ENCODE assay signal across 1 cellular context in genomic region chr2:72757177-72757775, GRCh38.
A peak's percentile ranks its signal among the peaks of the same experiment; 100 is the strongest.
TF ChIP-seq lines count a peak whose summit lies in the region.

No MANE protein-coding gene starts in this region.

TF ChIP-seq in K562, 482 proteins besides CTCF, POLR2A, EP300 and RAD21 (continued from another document and continues in another):
- TF ChIP-seq TRIM25 (IDR thresholded peaks at IDR 0.05; ENCODE audit: borderline replicate concordance) (no peak), SRSF3 (IDR thresholded peaks at IDR 0.05; ENCODE audit: insufficient read depth, low read length) (no peak), EWSR1 (IDR thresholded peaks at IDR 0.05; ENCODE audit: borderline replicate concordance, low read depth, partially characterized antibody) (no peak), WHSC1 (IDR thresholded peaks at IDR 0.05; ENCODE audit: low read length) (no peak), HSF4 (CRISPR knock-in tag; IDR thresholded peaks at IDR 0.05; ENCODE audit: borderline replicate concordance) (no peak), ZKSCAN8 (CRISPR knock-in tag; IDR thresholded peaks at IDR 0.05) (peak; percentile 89), TCFL5 (CRISPR knock-in tag; conservative IDR thresholded peaks at IDR 0.05) (peak; percentile 84; the same call in 1 of the 2 replicates), ZNF395 (CRISPR knock-in tag; IDR thresholded peaks at IDR 0.05) (peak; percentile 97), BMI1 (IDR thresholded peaks at IDR 0.05; ENCODE audit: low read length) (peak; percentile 27; the same call in 1 of the 2 replicates), ZNF77 (CRISPR knock-in tag; IDR thresholded peaks at IDR 0.05) (no peak), ZNF212 (CRISPR knock-in tag; IDR thresholded peaks at IDR 0.05) (no peak), NCOR1 (IDR thresholded peaks at IDR 0.05) (no peak), NR0B1 (IDR thresholded peaks at IDR 0.05; ENCODE audit: partially characterized antibody) (no peak), DEAF1 (CRISPR knock-in tag; IDR thresholded peaks at IDR 0.05) (peak; percentile 33; the same call in 1 of the 2 replicates), TEAD4 (IDR thresholded peaks at IDR 0.05; ENCODE audit: low read length) (peak; percentile 68), TEAD4 (CRISPR knock-in tag; IDR thresholded peaks at IDR 0.05; ENCODE audit: borderline replicate concordance) (no peak), HEY1 (CRISPR knock-in tag; IDR thresholded peaks at IDR 0.05; ENCODE audit: borderline replicate concordance) (peak; percentile 50; the same call in 1 of the 2 replicates), NR2C2 (CRISPR knock-in tag; IDR thresholded peaks at IDR 0.05) (no peak), NR2C2 (tag; IDR thresholded peaks at IDR 0.05) (no peak), MNT (conservative IDR thresholded peaks at IDR 0.05) (no peak), ZNF75A (CRISPR knock-in tag; IDR thresholded peaks at IDR 0.05) (peak; percentile 81; the same call in 1 of the 2 replicates), TARDBP (IDR thresholded peaks at IDR 0.05) (no peak), CEBPZ (IDR thresholded peaks at IDR 0.05; ENCODE audit: borderline replicate concordance, low read depth, low read length) (no peak), CTBP1 (IDR thresholded peaks at IDR 0.05; ENCODE audit: borderline replicate concordance) (peak; percentile 40; the same call in 1 of the 2 replicates), MEIS2 (IDR thresholded peaks at IDR 0.05; ENCODE audit: partially characterized antibody) (peak; percentile 63), RB1 (IDR thresholded peaks at IDR 0.05; ENCODE audit: low read depth) (no peak), PCBP2 (IDR thresholded peaks at IDR 0.05; ENCODE audit: low read depth, low read length, poor library complexity, severe bottlenecking) (no peak), STAT6 (CRISPR knock-in tag; IDR thresholded peaks at IDR 0.05) (no peak), CGGBP1 (CRISPR knock-in tag; IDR thresholded peaks at IDR 0.05) (no peak), ERF (CRISPR knock-in tag; IDR thresholded peaks at IDR 0.05) (0 out of 2 replicates have a peak, but pooled peaks have one; percentile 37), TEAD1 (CRISPR knock-in tag; IDR thresholded peaks at IDR 0.05) (peak in 1 of 2 experiments; percentile 98; a peak in 2 of 4 replicates), ILK (tag; IDR thresholded peaks at IDR 0.05; ENCODE audit: borderline replicate concordance, low read depth) (0 out of 2 replicates have a peak, but pooled peaks have one; percentile 65), PYGO2 (tag; IDR thresholded peaks at IDR 0.05) (peak; percentile 91), THRAP3 (IDR thresholded peaks at IDR 0.05; ENCODE audit: borderline replicate concordance) (no peak), FOXJ2 (tag; IDR thresholded peaks at IDR 0.05) (peak; percentile 96), SAP30 (IDR thresholded peaks at IDR 0.05; ENCODE audit: borderline replicate concordance, insufficient read depth, low read depth, low read length, poor library complexity, severe bottlenecking) (no peak), STAT5A (IDR thresholded peaks at IDR 0.05; ENCODE audit: borderline replicate concordance, low read length) (no peak), ZNF707 (CRISPR knock-in tag; conservative IDR thresholded peaks at IDR 0.05) (0 out of 2 replicates have a peak, but pooled peaks have one; percentile 16), POLR2H (tag; IDR thresholded peaks at IDR 0.05; ENCODE audit: low read depth) (peak; percentile 62), ZBTB17 (CRISPR knock-in tag; IDR thresholded peaks at IDR 0.05) (peak; percentile 87), HDAC3 (IDR thresholded peaks at IDR 0.05; ENCODE audit: borderline replicate concordance, partially characterized antibody) (no peak), ZFP91 (CRISPR knock-in tag; IDR thresholded peaks at IDR 0.05) (no peak), ADNP (tag; IDR thresholded peaks at IDR 0.05) (no peak), SLC30A9 (CRISPR knock-in tag; IDR thresholded peaks at IDR 0.05) (no peak), SAFB (IDR thresholded peaks at IDR 0.05; ENCODE audit: borderline replicate concordance, low read depth, low read length) (no peak), ZNF740 (CRISPR knock-in tag; IDR thresholded peaks at IDR 0.05) (no peak), ZNF740 (tag; IDR thresholded peaks at IDR 0.05) (peak in 1 of 2 experiments; percentile 68; a peak in 1 of 4 replicates), ZNF134 (CRISPR knock-in tag; conservative IDR thresholded peaks at IDR 0.05) (peak; percentile 74), KLF10 (CRISPR knock-in tag; IDR thresholded peaks at IDR 0.05) (no peak), KLF13 (tag; IDR thresholded peaks at IDR 0.05; ENCODE audit: borderline replicate concordance, low read depth) (0 out of 2 replicates have a peak, but pooled peaks have one; percentile 13), ZNF717 (CRISPR knock-in tag; IDR thresholded peaks at IDR 0.05) (no peak)
